7 cellular contexts compared by ENCODE assay signal in the genomic region with DNA sequence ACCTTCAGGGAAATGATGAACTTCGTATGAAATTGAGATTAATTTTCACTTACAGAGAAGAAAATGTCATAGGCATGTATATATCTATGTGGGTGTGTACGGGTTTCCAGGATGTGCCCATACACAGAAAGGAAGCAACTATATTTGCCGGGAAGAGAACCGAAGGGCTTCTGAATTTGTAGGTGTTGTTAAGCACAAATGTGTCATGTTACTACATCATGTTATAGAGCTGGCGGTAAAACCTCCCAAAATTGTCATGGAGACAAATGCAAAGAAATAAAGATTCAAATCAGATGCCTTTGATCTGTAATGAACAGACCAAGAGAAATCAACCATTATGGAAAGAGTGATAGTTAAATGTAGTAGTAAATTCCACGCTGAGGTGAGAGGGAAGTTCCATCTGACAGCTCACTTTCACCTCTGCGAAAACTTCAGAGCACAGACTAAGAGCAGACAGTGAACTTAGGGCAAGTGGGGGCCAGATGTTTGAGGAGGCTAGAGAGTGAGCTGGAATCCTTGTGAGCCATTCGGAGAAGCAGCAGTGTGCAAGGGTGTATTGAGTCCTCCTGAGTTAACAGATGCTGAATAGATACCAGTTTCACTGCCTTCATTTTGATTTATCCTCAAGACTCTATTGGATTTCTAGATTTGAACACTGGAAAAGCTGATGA.
DNase-seq lines count a peak whose midpoint lies in the region; ATAC-seq lines count a peak whose summit lies in the region.
"Not testable (repeated sequence)": the region's sequence is repeated elsewhere in the genome, so short reads cannot be mapped to it uniquely, and the experiment has no call there.

No MANE protein-coding gene starts in this region.

- not testable (repeated sequence) for H3K4me1 Mint-ChIP-seq in T-cell; activated CD4-positive, alpha-beta T cell treated with anti-CD3 and anti-CD28 coated beads for 36 hours; activated CD8-positive, alpha-beta memory T cell treated with anti-CD3 and anti-CD28 coated beads, Interleukin-2, amount 10 ng/mL, durations not matched to agents 7 days and 5 days; activated T-helper 1 cell treated with anti-CD3 and anti-CD28 coated beads, Interleukin-12 subunit alpha, Interleukin-12 subunit beta, Interleukin-2, Interleukin-4 antibody, amounts not matched to agents 30 ng/mL and 10 ng/mL and 1 ng/mL, durations not matched to agents 14 hours and 24 hours and 36 hours (ENCODE audit: low read depth); activated naive CD4-positive, alpha-beta T cell treated with anti-CD3 and anti-CD28 coated beads, Interleukin-2, amount 50 U/mL, for 24 hours; activated naive CD8-positive, alpha-beta T cell treated with anti-CD3 and anti-CD28 coated beads, Interleukin-2, amount 50 U/mL, for 24 hours

- CTCF ChIA-PET in T-cell (lab: Charles Lee); activated CD4-positive, alpha-beta T cell treated with anti-CD3 and anti-CD28 coated beads for 36 hours (lab: Charles Lee); activated CD8-positive, alpha-beta memory T cell treated with anti-CD3 and anti-CD28 coated beads, Interleukin-2, amount 10 ng/mL, durations not matched to agents 7 days and 5 days (lab: Charles Lee): not testable (repeated sequence)

- ATAC-seq in T-cell (replicated peaks in 1 of 4): peak in 3 of 4 experiments; percentile 23 to 70 (median 38)
- ATAC-seq in activated CD4-positive, alpha-beta T cell treated with anti-CD3 and anti-CD28 coated beads for 36 hours: peak; percentile 92
- peak; percentile 27 for ATAC-seq in activated CD8-positive, alpha-beta memory T cell treated with anti-CD3 and anti-CD28 coated beads, Interleukin-2, amount 10 ng/mL, durations not matched to agents 7 days and 5 days
- ATAC-seq in activated naive CD8-positive, alpha-beta T cell treated with anti-CD3 and anti-CD28 coated beads, Interleukin-2, amount 50 U/mL, for 24 hours: peak; percentile 96
- peak; percentile 96 for ATAC-seq in stimulated activated naive CD8-positive, alpha-beta T cell treated with anti-CD3 and anti-CD28 coated beads, Interleukin-15, Interleukin-2, amounts not matched to agents 100 U/mL and 50 U/mL, for 24 hours

- not testable (repeated sequence) for H3K27ac Mint-ChIP-seq in T-cell; activated CD8-positive, alpha-beta memory T cell treated with anti-CD3 and anti-CD28 coated beads, Interleukin-2, amount 10 ng/mL, durations not matched to agents 7 days and 5 days
- H3K27ac Mint-ChIP-seq in activated CD4-positive, alpha-beta T cell treated with anti-CD3 and anti-CD28 coated beads for 36 hours: peak overlapping the region; percentile 74
- peak overlapping the region; percentile 88 for H3K27ac Mint-ChIP-seq in activated T-helper 1 cell treated with anti-CD3 and anti-CD28 coated beads, Interleukin-12 subunit alpha, Interleukin-12 subunit beta, Interleukin-2, Interleukin-4 antibody, amounts not matched to agents 30 ng/mL and 10 ng/mL and 1 ng/mL, durations not matched to agents 14 hours and 24 hours and 36 hours
- H3K27ac Mint-ChIP-seq in activated naive CD4-positive, alpha-beta T cell treated with anti-CD3 and anti-CD28 coated beads, Interleukin-2, amount 50 U/mL, for 24 hours: peak overlapping the region; percentile 76
- H3K27ac Mint-ChIP-seq in activated naive CD8-positive, alpha-beta T cell treated with anti-CD3 and anti-CD28 coated beads, Interleukin-2, amount 50 U/mL, for 24 hours: peak overlapping the region; percentile 89

- POLR2A ChIA-PET in T-cell (lab: Charles Lee); activated CD4-positive, alpha-beta T cell treated with anti-CD3 and anti-CD28 coated beads for 36 hours (lab: Charles Lee): not testable (repeated sequence)

- intact Hi-C loops in activated CD4-positive, alpha-beta T cell treated with anti-CD3 and anti-CD28 coated beads for 36 hours (cut with DNase I, micrococcal nuclease); activated T-helper 1 cell treated with anti-CD3 and anti-CD28 coated beads, Interleukin-12 subunit alpha, Interleukin-12 subunit beta, Interleukin-2, Interleukin-4 antibody, amounts not matched to agents 30 ng/mL and 10 ng/mL and 1 ng/mL, durations not matched to agents 14 hours and 24 hours and 36 hours (cut with micrococcal nuclease): not testable (repeated sequence)

- not testable (repeated sequence) for DNase-seq in T-cell; activated CD4-positive, alpha-beta T cell treated with anti-CD3 and anti-CD28 coated beads for 36 hours; activated CD8-positive, alpha-beta memory T cell treated with anti-CD3 and anti-CD28 coated beads, Interleukin-2, amount 10 ng/mL, durations not matched to agents 7 days and 5 days; activated T-helper 1 cell treated with anti-CD3 and anti-CD28 coated beads, Interleukin-12 subunit alpha, Interleukin-12 subunit beta, Interleukin-2, Interleukin-4 antibody, amounts not matched to agents 30 ng/mL and 10 ng/mL and 1 ng/mL, durations not matched to agents 14 hours and 24 hours and 36 hours (ENCODE audit: low spot score); activated naive CD8-positive, alpha-beta T cell treated with anti-CD3 and anti-CD28 coated beads, Interleukin-2, amount 50 U/mL, for 24 hours; stimulated activated naive CD8-positive, alpha-beta T cell treated with anti-CD3 and anti-CD28 coated beads, Interleukin-15, Interleukin-2, amounts not matched to agents 100 U/mL and 50 U/mL, for 24 hours

- H3K9me3 Mint-ChIP-seq in T-cell; activated CD4-positive, alpha-beta T cell treated with anti-CD3 and anti-CD28 coated beads for 36 hours (ENCODE audit: low read depth); activated CD8-positive, alpha-beta memory T cell treated with anti-CD3 and anti-CD28 coated beads, Interleukin-2, amount 10 ng/mL, durations not matched to agents 7 days and 5 days (ENCODE audit: low read depth); activated T-helper 1 cell treated with anti-CD3 and anti-CD28 coated beads, Interleukin-12 subunit alpha, Interleukin-12 subunit beta, Interleukin-2, Interleukin-4 antibody, amounts not matched to agents 30 ng/mL and 10 ng/mL and 1 ng/mL, durations not matched to agents 14 hours and 24 hours and 36 hours; activated naive CD4-positive, alpha-beta T cell treated with anti-CD3 and anti-CD28 coated beads, Interleukin-2, amount 50 U/mL, for 24 hours; activated naive CD8-positive, alpha-beta T cell treated with anti-CD3 and anti-CD28 coated beads, Interleukin-2, amount 50 U/mL, for 24 hours: not testable (repeated sequence)

- not testable (repeated sequence) for H3K36me3 Mint-ChIP-seq in T-cell; activated CD4-positive, alpha-beta T cell treated with anti-CD3 and anti-CD28 coated beads for 36 hours (ENCODE audit: low read depth); activated CD8-positive, alpha-beta memory T cell treated with anti-CD3 and anti-CD28 coated beads, Interleukin-2, amount 10 ng/mL, durations not matched to agents 7 days and 5 days; activated T-helper 1 cell treated with anti-CD3 and anti-CD28 coated beads, Interleukin-12 subunit alpha, Interleukin-12 subunit beta, Interleukin-2, Interleukin-4 antibody, amounts not matched to agents 30 ng/mL and 10 ng/mL and 1 ng/mL, durations not matched to agents 14 hours and 24 hours and 36 hours (ENCODE audit: low read depth); activated naive CD4-positive, alpha-beta T cell treated with anti-CD3 and anti-CD28 coated beads, Interleukin-2, amount 50 U/mL, for 24 hours; activated naive CD8-positive, alpha-beta T cell treated with anti-CD3 and anti-CD28 coated beads, Interleukin-2, amount 50 U/mL, for 24 hours (ENCODE audit: low read depth)

- H3K27me3 Mint-ChIP-seq in T-cell; activated CD4-positive, alpha-beta T cell treated with anti-CD3 and anti-CD28 coated beads for 36 hours; activated CD8-positive, alpha-beta memory T cell treated with anti-CD3 and anti-CD28 coated beads, Interleukin-2, amount 10 ng/mL, durations not matched to agents 7 days and 5 days; activated T-helper 1 cell treated with anti-CD3 and anti-CD28 coated beads, Interleukin-12 subunit alpha, Interleukin-12 subunit beta, Interleukin-2, Interleukin-4 antibody, amounts not matched to agents 30 ng/mL and 10 ng/mL and 1 ng/mL, durations not matched to agents 14 hours and 24 hours and 36 hours (ENCODE audit: insufficient read depth); activated naive CD4-positive, alpha-beta T cell treated with anti-CD3 and anti-CD28 coated beads, Interleukin-2, amount 50 U/mL, for 24 hours; activated naive CD8-positive, alpha-beta T cell treated with anti-CD3 and anti-CD28 coated beads, Interleukin-2, amount 50 U/mL, for 24 hours: not testable (repeated sequence)

- not testable (repeated sequence) for H3K4me3 Mint-ChIP-seq in T-cell; activated CD8-positive, alpha-beta memory T cell treated with anti-CD3 and anti-CD28 coated beads, Interleukin-2, amount 10 ng/mL, durations not matched to agents 7 days and 5 days; activated naive CD4-positive, alpha-beta T cell treated with anti-CD3 and anti-CD28 coated beads, Interleukin-2, amount 50 U/mL, for 24 hours; activated naive CD8-positive, alpha-beta T cell treated with anti-CD3 and anti-CD28 coated beads, Interleukin-2, amount 50 U/mL, for 24 hours
- peak overlapping the region; percentile 43 for H3K4me3 Mint-ChIP-seq in activated CD4-positive, alpha-beta T cell treated with anti-CD3 and anti-CD28 coated beads for 36 hours
- H3K4me3 Mint-ChIP-seq in activated T-helper 1 cell treated with anti-CD3 and anti-CD28 coated beads, Interleukin-12 subunit alpha, Interleukin-12 subunit beta, Interleukin-2, Interleukin-4 antibody, amounts not matched to agents 30 ng/mL and 10 ng/mL and 1 ng/mL, durations not matched to agents 14 hours and 24 hours and 36 hours: peak overlapping the region; percentile 50

Comparison
In these comparisons a context has a peak if more than half of its experiments do, and no peak if none do; other contexts are left out.
1. ATAC-seq: peak in every context shown above with its lines; median percentile 96 in activated naive CD8-positive, alpha-beta T cell treated with anti-CD3 and anti-CD28 coated beads, Interleukin-2, amount 50 U/mL, for 24 hours; 96 in stimulated activated naive CD8-positive, alpha-beta T cell treated with anti-CD3 and anti-CD28 coated beads, Interleukin-15, Interleukin-2, amounts not matched to agents 100 U/mL and 50 U/mL, for 24 hours; 92 in activated CD4-positive, alpha-beta T cell treated with anti-CD3 and anti-CD28 coated beads for 36 hours; 38 in T-cell; 27 in activated CD8-positive, alpha-beta memory T cell treated with anti-CD3 and anti-CD28 coated beads, Interleukin-2, amount 10 ng/mL, durations not matched to agents 7 days and 5 days.